ENCODE assay signal across 30 cellular contexts in genomic region chr2:227781841-227782240, GRCh38. TPM values are rescaled to one million over a fixed set of nuclear protein-coding genes. Genes with fewer than 3 reads are reported as not detected.
DNase-seq lines count a peak whose midpoint lies in the region; ATAC-seq, FAIRE-seq and TF ChIP-seq lines count a peak whose summit lies in the region.
"Had no signal": no experiment of that assay in that cellular context is flagged by ENCODE, and none has a peak within 500 bp of the region (broad histone marks: within the 10 kb centered on the region; RNA-seq: fewer than 3 reads in every experiment).

No MANE protein-coding gene starts in this region.

- H3K4me1 Mint-ChIP-seq in T-helper 17 cell = peaks cover 24% of the 10 kb centered on the region

- no peaks in the 10 kb centered on the region for H3K36me3 Mint-ChIP-seq in T-helper 17 cell (ENCODE audit: low read depth)

- no peak for TF ChIP-seq CTCF in kidney (IDR thresholded peaks at IDR 0.05; ENCODE audit: borderline replicate concordance, extremely low read depth, insufficient read depth)

- no peaks in the 10 kb centered on the region for H3K27me3 ChIP-seq in aorta (ENCODE audit: control insufficient read depth in 1 of 2, insufficient read depth in 2 of 2, low read length in 1 of 2)
- H3K27me3 ChIP-seq: SJSA1 had no signal

- H3K4me3 Mint-ChIP-seq in T-helper 17 cell = no peak overlapping the region
- H3K4me3 Mint-ChIP-seq: CD4-positive, alpha-beta T cell had no signal

- H3K27ac ChIP-seq in kidney (ENCODE audit: low read depth in 2 of 2, low read length in 2 of 2) (peak overlapping the region; percentile 68 to 80), aorta (ENCODE audit: low read depth in 1 of 2, low read length in 2 of 2) (no peak overlapping the region)
- H3K27ac ChIP-seq: HL-60, SJSA1 had no signal

- DNase-seq in left ventricle myocardium superior (peak; percentile 33), cardiac septum (ENCODE audit: low spot score) (no peak), T-helper 17 cell (no peak), kidney (no peak), aorta (no peak), HPDE6-E6E7 (ENCODE audit: extremely low spot score) (no peak), NCI-H524 treated with DMSO at 0.1 percent for 48 hours (lab: John Stamatoyannopoulos, UW) (no peak)
- DNase-seq: CD4-positive, alpha-beta T cell; DMS53; Kasumi-1; NCI-H1092 treated with DMSO at 0.1 percent for 48 hours; NCI-H1436; NCI-H187; NCI-H2081 treated with DMSO at 0.1 percent for 48 hours; NCI-H2171; NCI-H226; NCI-H524; NK-92 treated with Interleukin-12 subunit alpha and Interleukin-12 subunit beta, amount 100 ng/mL, for 24 hours; PC-3 had no signal

- peak overlapping the region; percentile 97 for H3K27ac Mint-ChIP-seq in T-helper 17 cell
- H3K27ac Mint-ChIP-seq: CD4-positive, alpha-beta T cell had no signal

- no peaks in the 10 kb centered on the region for H3K36me3 ChIP-seq in kidney (ENCODE audit: control insufficient read depth in 1 of 2, insufficient read depth in 2 of 2, low read length in 2 of 2)
- H3K36me3 ChIP-seq in aorta (ENCODE audit: control insufficient read depth in 1 of 2, insufficient read depth in 2 of 2, low read length in 1 of 2) = no peaks in the 10 kb centered on the region
- H3K36me3 ChIP-seq: SJSA1 had no signal

- no peak overlapping the region for H3K4me3 ChIP-seq in kidney (ENCODE audit: low read length in 2 of 2)
- H3K4me3 ChIP-seq in aorta (ENCODE audit: low read length in 2 of 2) = no peak overlapping the region
- H3K4me3 ChIP-seq: K562, SJSA1 had no signal

- 78 to 87% methylated on average over 8 of the region's 8 CpGs for WGBS in aorta, 2 donors

- no peak overlapping the region for H3K9ac ChIP-seq in kidney (ENCODE audit: low read length in 2 of 2)

- H3K9me3 ChIP-seq in T-helper 17 cell (ENCODE audit: control insufficient read depth, low read length, poor library complexity, severe bottlenecking) (no peaks in the 10 kb centered on the region), kidney (ENCODE audit: control insufficient read depth in 1 of 2, low read length in 2 of 2) (no peaks in the 10 kb centered on the region), aorta (ENCODE audit: control insufficient read depth, low read length) (peaks cover 1% of the 10 kb centered on the region)
- H3K9me3 ChIP-seq: SJSA1 had no signal

- ATAC-seq in left ventricle myocardium superior (peak; percentile 34), T-helper 17 cell (no peak), aorta (ENCODE audit: low FRiP score) (peak; percentile 41)
- ATAC-seq: HCT116, K562, PC-3 had no signal

- H3K4me1 ChIP-seq in kidney (ENCODE audit: control insufficient read depth in 1 of 2, insufficient read depth in 1 of 2, low read depth in 1 of 2, low read length in 2 of 2) = peaks cover 0 to 5% of the 10 kb centered on the region in 2 donors
- no peaks in the 10 kb centered on the region for H3K4me1 ChIP-seq in aorta (ENCODE audit: control insufficient read depth in 1 of 2, insufficient read depth in 2 of 2, low read length in 2 of 2)

- FAIRE-seq in kidney (lab: Jason Lieb, UNC) = no peak
- FAIRE-seq: K562 had no signal

- intact Hi-C loops in left ventricle myocardium superior (cut with micrococcal nuclease) (no loop called here), cardiac septum (cut with DNase I) (no loop called here), kidney (cut with DNase I) (no loop called here), aorta (cut with DNase I) (no loop called here)

- H3K27me3 Mint-ChIP-seq in T-helper 17 cell = no peaks in the 10 kb centered on the region

RNA-seq across cellular contexts. Expression of gene CCL20, which starts 31.8 kb away (rescaled TPM):
- total RNA-seq in left ventricle myocardium superior (not detected), cardiac septum (not detected), T-helper 17 cell (10 to 100 TPM; 24.3 to 39.7 TPM), kidney (2.7 TPM), aorta (under 1 TPM in 1 of 2 donors, not detected in 1; 0.45 TPM)
- polyA plus RNA-seq in kidney (ENCODE audit: insufficient read depth, low read depth, low replicate concordance) (2.5 TPM), aorta (1 to 10 TPM in 1 of 2 donors, under 1 TPM in 1; 0.23 to 5.5 TPM)
- total RNA-seq: A172, G401, H4, M059J, SJSA1 had no signal
- polyA plus RNA-seq: BJ, K562 had no signal

RNA-seq across cellular contexts. Expression of gene SCYGR8, which starts 36.1 kb away (rescaled TPM):
- not detected for total RNA-seq in left ventricle myocardium superior
- not detected for total RNA-seq in cardiac septum
- not detected for total RNA-seq in T-helper 17 cell
- total RNA-seq in kidney = not detected
- not detected for polyA plus RNA-seq in kidney (ENCODE audit: insufficient read depth, low read depth, low replicate concordance)
- total RNA-seq in aorta = not detected
- not detected for polyA plus RNA-seq in aorta
- total RNA-seq: A172; CD4-positive, alpha-beta T cell; Daoy; G401; H4; HT1080; K562; M059J; PC-3; SJSA1 had no signal
- polyA plus RNA-seq: BJ, K562 had no signal

RNA-seq across cellular contexts. Expression of gene SCYGR7, which starts 53.7 kb away (rescaled TPM):
- total RNA-seq in left ventricle myocardium superior = not detected
- total RNA-seq in cardiac septum = not detected
- total RNA-seq in T-helper 17 cell = not detected
- total RNA-seq in kidney = not detected
- polyA plus RNA-seq in kidney (ENCODE audit: insufficient read depth, low read depth, low replicate concordance) = not detected
- total RNA-seq in aorta = not detected
- polyA plus RNA-seq in aorta = not detected
- total RNA-seq: A172; CD4-positive, alpha-beta T cell; Daoy; G401; H4; HT1080; K562; M059J; PC-3; SJSA1 had no signal
- polyA plus RNA-seq: BJ, K562 had no signal

RNA-seq across cellular contexts. Expression of gene SCYGR6, which starts 57.3 kb away (rescaled TPM):
- total RNA-seq in left ventricle myocardium superior = not detected
- total RNA-seq in cardiac septum = not detected
- total RNA-seq in T-helper 17 cell = not detected
- not detected for total RNA-seq in kidney
- polyA plus RNA-seq in kidney (ENCODE audit: insufficient read depth, low read depth, low replicate concordance) = not detected
- not detected for total RNA-seq in aorta
- polyA plus RNA-seq in aorta = not detected
- total RNA-seq: A172; CD4-positive, alpha-beta T cell; Daoy; G401; H4; HT1080; K562; M059J; PC-3; SJSA1 had no signal
- polyA plus RNA-seq: BJ, K562 had no signal

Comparison
In these comparisons a context has a peak if more than half of its experiments do, and no peak if none do; other contexts are left out.
1. H3K27ac ChIP-seq: peak in kidney (2 of 2); none in aorta (0 of 2).